ENCODE assay signal across 12 cellular contexts in genomic region chr15:45630958-45631691, GRCh38. TPM values are rescaled to one million over a fixed set of nuclear protein-coding genes. Genes with fewer than 3 reads are reported as not detected.
A peak's percentile ranks its signal among the peaks of the same experiment; 100 is the strongest.
DNase-seq lines count a peak whose midpoint lies in the region; ATAC-seq and TF ChIP-seq lines count a peak whose summit lies in the region.
"Had no signal": no experiment of that assay in that cellular context is flagged by ENCODE, and none has a peak within 500 bp of the region (broad histone marks: within the 10 kb centered on the region; RNA-seq: fewer than 3 reads in every experiment).

No MANE protein-coding gene starts in this region.

- H3K4me3 Mint-ChIP-seq in osteocyte (ENCODE audit: unreplicated experiment) = no peak overlapping the region
- H3K4me3 Mint-ChIP-seq in activated T-helper 2 cell treated with anti-CD3 and anti-CD28 coated beads, Interferon-gamma antibody, Interleukin-2, Interleukin-4, amounts not matched to agents 10 μg/mL and 5 μg/mL and 100 μg/mL, durations not matched to agents 14 hours and 24 hours and 36 hours (ENCODE audit: low read depth) = no peak overlapping the region
- H3K4me3 Mint-ChIP-seq: memory B cell had no signal

- TF ChIP-seq CTCF in OCI-LY3 (IDR thresholded peaks at IDR 0.05; ENCODE audit: low read depth, low read length) (no peak), epithelial cell of esophagus (IDR thresholded peaks at IDR 0.05; ENCODE audit: insufficient read depth, low read depth, low read length, missing control alignments) (no peak), osteocyte (IDR thresholded peaks at IDR 0.05) (no peak)

- no peaks in the 10 kb centered on the region for H3K27me3 Mint-ChIP-seq in osteocyte (ENCODE audit: unreplicated experiment)
- H3K27me3 Mint-ChIP-seq in activated T-helper 2 cell treated with anti-CD3 and anti-CD28 coated beads, Interferon-gamma antibody, Interleukin-2, Interleukin-4, amounts not matched to agents 10 μg/mL and 5 μg/mL and 100 μg/mL, durations not matched to agents 14 hours and 24 hours and 36 hours (ENCODE audit: low read depth) = peaks cover 16% of the 10 kb centered on the region
- H3K27me3 Mint-ChIP-seq: memory B cell had no signal

- H3K36me3 ChIP-seq in BLaER1 treated with 17β-estradiol and CSF1 and Interleukin-3, amounts not matched to agents 10 nM and 100 nM = no peaks in the 10 kb centered on the region; a peak in 1 of 22 replicates
- H3K36me3 ChIP-seq in OCI-LY3 (replicated peaks; ENCODE audit: low read depth, low read length) = no peaks in the 10 kb centered on the region

- H3K79me2 ChIP-seq in OCI-LY3 (ENCODE audit: low read length) = no peaks in the 10 kb centered on the region

- DNase-seq in epithelial cell of esophagus (ENCODE audit: low read depth) (peak; percentile 98), osteocyte (ENCODE audit: extremely low spot score, unreplicated experiment) (no peak), RPMI8226 (no peak)
- DNase-seq in activated T-helper 2 cell treated with anti-CD3 and anti-CD28 coated beads, Interferon-gamma antibody, Interleukin-2, Interleukin-4, amounts not matched to agents 10 μg/mL and 5 μg/mL and 100 μg/mL, durations not matched to agents 14 hours and 24 hours and 36 hours (ENCODE audit: low spot score) = no peak
- DNase-seq: GDM1, Karpas-422, T-helper 9 cell had no signal

- H3K4me3 ChIP-seq in BLaER1 treated with 17β-estradiol and CSF1 and Interleukin-3, amounts not matched to agents 10 nM and 100 nM = no peak overlapping the region
- no peak overlapping the region for H3K4me3 ChIP-seq in OCI-LY3 (ENCODE audit: low read length)
- peak overlapping the region; percentile 37 for H3K4me3 ChIP-seq in epithelial cell of esophagus (ENCODE audit: low read length)

- peaks cover 4% of the 10 kb centered on the region for H3K36me3 Mint-ChIP-seq in osteocyte (ENCODE audit: unreplicated experiment)
- H3K36me3 Mint-ChIP-seq in activated T-helper 2 cell treated with anti-CD3 and anti-CD28 coated beads, Interferon-gamma antibody, Interleukin-2, Interleukin-4, amounts not matched to agents 10 μg/mL and 5 μg/mL and 100 μg/mL, durations not matched to agents 14 hours and 24 hours and 36 hours (ENCODE audit: low read depth) = peaks cover 14% of the 10 kb centered on the region

- H3K27ac ChIP-seq in BLaER1 treated with 17β-estradiol and CSF1 and Interleukin-3, amounts not matched to agents 10 nM and 100 nM = peak overlapping the region in 7 of 11 experiments; percentile 14 to 43 (median 31); a peak in 9 of 22 replicates
- no peak overlapping the region for H3K27ac ChIP-seq in OCI-LY3 (ENCODE audit: low read length)

- intact Hi-C loops in activated T-helper 2 cell treated with anti-CD3 and anti-CD28 coated beads, Interferon-gamma antibody, Interleukin-2, Interleukin-4, amounts not matched to agents 10 μg/mL and 5 μg/mL and 100 μg/mL, durations not matched to agents 14 hours and 24 hours and 36 hours (cut with micrococcal nuclease) = no loop called here

- no peak overlapping the region for H2AFZ ChIP-seq in OCI-LY3 (ENCODE audit: low read depth, low read length)

- H3K9me3 ChIP-seq in BLaER1 treated with 17β-estradiol and CSF1 and Interleukin-3, amounts not matched to agents 10 nM and 100 nM (replicated peaks in 1 of 11) = peaks cover 8 to 12% (median 12%) of the 10 kb centered on the region in 11 experiments
- peaks cover 7% of the 10 kb centered on the region; the same call in 1 of the 2 replicates for H3K9me3 ChIP-seq in OCI-LY3 (ENCODE audit: insufficient read depth, low read length)

- peaks cover 16 to 38% (median 30%) of the 10 kb centered on the region in 10 experiments for H3K4me1 ChIP-seq in BLaER1 treated with 17β-estradiol and CSF1 and Interleukin-3, amounts not matched to agents 10 nM and 100 nM
- H3K4me1 ChIP-seq in OCI-LY3 (ENCODE audit: low read length) = no peaks in the 10 kb centered on the region; the same call in 1 of the 2 replicates

- H3K4me2 ChIP-seq in BLaER1 treated with 17β-estradiol and CSF1 and Interleukin-3, amounts not matched to agents 10 nM and 100 nM = peak overlapping the region; percentile 7 to 77 (median 50); a peak in 20 of 22 replicates
- H3K4me2 ChIP-seq in OCI-LY3 (ENCODE audit: low read length) = peak overlapping the region; percentile 12; the same call in 1 of the 2 replicates

- peaks cover 0 to 14% (median 0%) of the 10 kb centered on the region in 11 experiments; a peak in 6 of 22 replicates for H3K27me3 ChIP-seq in BLaER1 treated with 17β-estradiol and CSF1 and Interleukin-3, amounts not matched to agents 10 nM and 100 nM
- peaks cover 11% of the 10 kb centered on the region for H3K27me3 ChIP-seq in OCI-LY3 (ENCODE audit: low read depth, low read length)

- H3K27ac Mint-ChIP-seq in osteocyte (ENCODE audit: unreplicated experiment) = peak overlapping the region; percentile 48
- H3K27ac Mint-ChIP-seq in activated T-helper 2 cell treated with anti-CD3 and anti-CD28 coated beads, Interferon-gamma antibody, Interleukin-2, Interleukin-4, amounts not matched to agents 10 μg/mL and 5 μg/mL and 100 μg/mL, durations not matched to agents 14 hours and 24 hours and 36 hours = no peak overlapping the region
- H3K27ac Mint-ChIP-seq: memory B cell had no signal

- ATAC-seq in HG03432 (IDR thresholded peaks at IDR 0.05; ENCODE audit: unreplicated experiment) (no peak), HG03469 (IDR thresholded peaks at IDR 0.05; ENCODE audit: unreplicated experiment) (no peak)

- H3K9ac ChIP-seq in BLaER1 treated with 17β-estradiol and CSF1 and Interleukin-3, amounts not matched to agents 10 nM and 100 nM = 0 out of 22 replicates have a peak overlapping the region, but pooled peaks of 1 of the 11 experiments have one; percentile 2
- H3K9ac ChIP-seq in OCI-LY3 (ENCODE audit: low read length) = no peak overlapping the region

- H3K4me1 Mint-ChIP-seq in osteocyte (ENCODE audit: unreplicated experiment) = peaks cover 18% of the 10 kb centered on the region
- H3K4me1 Mint-ChIP-seq in activated T-helper 2 cell treated with anti-CD3 and anti-CD28 coated beads, Interferon-gamma antibody, Interleukin-2, Interleukin-4, amounts not matched to agents 10 μg/mL and 5 μg/mL and 100 μg/mL, durations not matched to agents 14 hours and 24 hours and 36 hours (ENCODE audit: low read depth) = peaks cover 12% of the 10 kb centered on the region

- no peaks in the 10 kb centered on the region for H4K20me1 ChIP-seq in BLaER1 treated with 17β-estradiol and CSF1 and Interleukin-3, amounts not matched to agents 10 nM and 100 nM
- no peaks in the 10 kb centered on the region for H4K20me1 ChIP-seq in OCI-LY3 (ENCODE audit: insufficient read depth, low read length)

- peaks cover 16% of the 10 kb centered on the region for H3K9me3 Mint-ChIP-seq in osteocyte (ENCODE audit: unreplicated experiment)
- H3K9me3 Mint-ChIP-seq in activated T-helper 2 cell treated with anti-CD3 and anti-CD28 coated beads, Interferon-gamma antibody, Interleukin-2, Interleukin-4, amounts not matched to agents 10 μg/mL and 5 μg/mL and 100 μg/mL, durations not matched to agents 14 hours and 24 hours and 36 hours = peaks cover 16% of the 10 kb centered on the region

RNA-seq across cellular contexts. Expression of gene SQOR, which starts 3.7 kb away (rescaled TPM):
- total RNA-seq in osteocyte = 21.6 and 22.6 TPM in 2 replicates
- 111 and 115 TPM in 2 replicates for total RNA-seq in activated T-helper 2 cell treated with anti-CD3 and anti-CD28 coated beads, Interferon-gamma antibody, Interleukin-2, Interleukin-4, amounts not matched to agents 10 μg/mL and 5 μg/mL and 100 μg/mL, durations not matched to agents 14 hours and 24 hours and 36 hours

RNA-seq across cellular contexts. Expression of gene BLOC1S6, which starts 43.9 kb away (rescaled TPM):
- total RNA-seq in osteocyte = 48.8 and 49.7 TPM in 2 replicates
- total RNA-seq in activated T-helper 2 cell treated with anti-CD3 and anti-CD28 coated beads, Interferon-gamma antibody, Interleukin-2, Interleukin-4, amounts not matched to agents 10 μg/mL and 5 μg/mL and 100 μg/mL, durations not matched to agents 14 hours and 24 hours and 36 hours = 49.7 and 50.2 TPM in 2 replicates
